ENCODE assay signal across 14 cellular contexts in genomic region chr19:4717191-4717965, GRCh38. TPM values are rescaled to one million over a fixed set of nuclear protein-coding genes. Genes with fewer than 3 reads are reported as not detected.
DNase-seq lines count a peak whose midpoint lies in the region; ATAC-seq, FAIRE-seq and TF ChIP-seq lines count a peak whose summit lies in the region.
"Had no signal": no experiment of that assay in that cellular context is flagged by ENCODE, and none has a peak within 500 bp of the region (broad histone marks: within the 10 kb centered on the region; RNA-seq: fewer than 3 reads in every experiment).

No MANE protein-coding gene starts in this region.

- H3K27me3 ChIP-seq in small intestine (ENCODE audit: control insufficient read depth in 2 of 2, insufficient read depth in 2 of 2, low read length in 2 of 2) = no peaks in the 10 kb centered on the region
- H3K27me3 ChIP-seq: right atrium auricular region had no signal

- DNase-seq in NCI-H2196 treated with DMSO at 0.1 percent for 48 hours (lab: John Stamatoyannopoulos, UW; ENCODE audit: unreplicated experiment) = peak; percentile 27
- no peak for DNase-seq in chondrocyte (ENCODE audit: low spot score)
- peak; percentile 6 for DNase-seq in midbrain (lab: John Stamatoyannopoulos, UW)
- no peak for DNase-seq in activated CD4-positive, alpha-beta T cell treated with anti-CD3 and anti-CD28 coated beads for 36 hours
- DNase-seq in activated CD8-positive, alpha-beta T cell treated with anti-CD3 and anti-CD28 coated beads, Interleukin-2, amount 10 ng/mL, durations not matched to agents 7 days and 5 days = no peak
- DNase-seq in small intestine = no peak
- DNase-seq in natural killer cell treated with Interleukin-12 subunit alpha and Interleukin-12 subunit beta and Interleukin-15 and Interleukin-18, amount 100 ng/mL, for 72 hours (ENCODE audit: low spot score) = no peak
- DNase-seq: activated T-cell treated with anti-CD3 and anti-CD28 coated beads, Interleukin-2, amount 50 U/mL, for 1 hour; caudate nucleus; foreskin melanocyte had no signal

- peaks cover 0 to 1% of the 10 kb centered on the region in 2 donors for H3K4me1 ChIP-seq in small intestine (ENCODE audit: control insufficient read depth in 2 of 2, insufficient read depth in 1 of 2, low read depth in 1 of 2, low read length in 1 of 2)

- H3K4me3 ChIP-seq in small intestine (ENCODE audit: low read depth in 1 of 2, low read length in 2 of 2) = no peak overlapping the region
- H3K4me3 ChIP-seq: right atrium auricular region had no signal

- H3K27ac ChIP-seq in C4-2B = peak overlapping the region; percentile 85
- no peak overlapping the region for H3K27ac ChIP-seq in small intestine (ENCODE audit: low read depth in 1 of 2, low read length in 1 of 2)
- H3K27ac ChIP-seq: right atrium auricular region had no signal

- no peak for FAIRE-seq in small intestine (lab: Jason Lieb, UNC)

- H3K27me3 Mint-ChIP-seq in chondrocyte (ENCODE audit: low read depth) = no peaks in the 10 kb centered on the region
- no peaks in the 10 kb centered on the region for H3K27me3 Mint-ChIP-seq in activated CD4-positive, alpha-beta T cell treated with anti-CD3 and anti-CD28 coated beads for 36 hours
- H3K27me3 Mint-ChIP-seq in activated CD8-positive, alpha-beta T cell treated with anti-CD3 and anti-CD28 coated beads, Interleukin-2, amount 10 ng/mL, durations not matched to agents 7 days and 5 days (ENCODE audit: low read depth) = no peaks in the 10 kb centered on the region
- H3K27me3 Mint-ChIP-seq in natural killer cell treated with Interleukin-12 subunit alpha and Interleukin-12 subunit beta and Interleukin-15 and Interleukin-18, amount 100 ng/mL, for 72 hours = no peaks in the 10 kb centered on the region
- H3K27me3 Mint-ChIP-seq: B cell, memory B cell had no signal

- POLR2A ChIA-PET in activated CD4-positive, alpha-beta T cell treated with anti-CD3 and anti-CD28 coated beads for 36 hours (lab: Charles Lee) = no interaction called here
- POLR2A ChIA-PET in activated CD8-positive, alpha-beta T cell treated with anti-CD3 and anti-CD28 coated beads, Interleukin-2, amount 10 ng/mL, durations not matched to agents 7 days and 5 days (lab: Charles Lee) = interaction anchor here (0.6 kb wide), 1 partner anchor 73 kb away, joined by 3 read pairs; no protein-coding TSS in a partner anchor

- H3K36me3 Mint-ChIP-seq in chondrocyte (ENCODE audit: low read depth) = peaks cover 14% of the 10 kb centered on the region
- H3K36me3 Mint-ChIP-seq in activated CD4-positive, alpha-beta T cell treated with anti-CD3 and anti-CD28 coated beads for 36 hours (ENCODE audit: low read depth) = peaks cover 41% of the 10 kb centered on the region
- peaks cover 56% of the 10 kb centered on the region for H3K36me3 Mint-ChIP-seq in activated CD8-positive, alpha-beta T cell treated with anti-CD3 and anti-CD28 coated beads, Interleukin-2, amount 10 ng/mL, durations not matched to agents 7 days and 5 days (ENCODE audit: low read depth)
- peaks cover 12% of the 10 kb centered on the region for H3K36me3 Mint-ChIP-seq in natural killer cell treated with Interleukin-12 subunit alpha and Interleukin-12 subunit beta and Interleukin-15 and Interleukin-18, amount 100 ng/mL, for 72 hours

- CTCF ChIA-PET in activated CD4-positive, alpha-beta T cell treated with anti-CD3 and anti-CD28 coated beads for 36 hours (lab: Charles Lee) = no interaction called here
- CTCF ChIA-PET in activated CD8-positive, alpha-beta T cell treated with anti-CD3 and anti-CD28 coated beads, Interleukin-2, amount 10 ng/mL, durations not matched to agents 7 days and 5 days (lab: Charles Lee) = interaction anchor here (1.7 kb wide), 1 partner anchor 81 kb away, joined by 5 read pairs; no protein-coding TSS in a partner anchor

- peaks cover 62% of the 10 kb centered on the region for H3K4me1 Mint-ChIP-seq in chondrocyte (ENCODE audit: low read depth)
- peaks cover 13% of the 10 kb centered on the region for H3K4me1 Mint-ChIP-seq in activated CD4-positive, alpha-beta T cell treated with anti-CD3 and anti-CD28 coated beads for 36 hours
- peaks cover 22% of the 10 kb centered on the region for H3K4me1 Mint-ChIP-seq in activated CD8-positive, alpha-beta T cell treated with anti-CD3 and anti-CD28 coated beads, Interleukin-2, amount 10 ng/mL, durations not matched to agents 7 days and 5 days (ENCODE audit: low read depth)
- H3K4me1 Mint-ChIP-seq in natural killer cell treated with Interleukin-12 subunit alpha and Interleukin-12 subunit beta and Interleukin-15 and Interleukin-18, amount 100 ng/mL, for 72 hours (ENCODE audit: low read depth in 2 of 2) = peaks cover 18 to 19% of the 10 kb centered on the region in 2 donors

- H3K27ac Mint-ChIP-seq in chondrocyte (ENCODE audit: unreplicated experiment) = peak overlapping the region; percentile 83
- no peak overlapping the region for H3K27ac Mint-ChIP-seq in activated CD4-positive, alpha-beta T cell treated with anti-CD3 and anti-CD28 coated beads for 36 hours
- H3K27ac Mint-ChIP-seq in activated CD8-positive, alpha-beta T cell treated with anti-CD3 and anti-CD28 coated beads, Interleukin-2, amount 10 ng/mL, durations not matched to agents 7 days and 5 days = no peak overlapping the region
- H3K27ac Mint-ChIP-seq in natural killer cell treated with Interleukin-12 subunit alpha and Interleukin-12 subunit beta and Interleukin-15 and Interleukin-18, amount 100 ng/mL, for 72 hours = no peak overlapping the region
- H3K27ac Mint-ChIP-seq: B cell, memory B cell had no signal

- H3K36me3 ChIP-seq in small intestine (ENCODE audit: control insufficient read depth in 2 of 2, insufficient read depth in 2 of 2, low read length in 2 of 2) = peaks cover 2 to 34% of the 10 kb centered on the region in 2 donors

- no peaks in the 10 kb centered on the region for H3K9me3 Mint-ChIP-seq in chondrocyte (ENCODE audit: low read depth)
- H3K9me3 Mint-ChIP-seq in activated CD4-positive, alpha-beta T cell treated with anti-CD3 and anti-CD28 coated beads for 36 hours (ENCODE audit: low read depth) = no peaks in the 10 kb centered on the region
- no peaks in the 10 kb centered on the region for H3K9me3 Mint-ChIP-seq in activated CD8-positive, alpha-beta T cell treated with anti-CD3 and anti-CD28 coated beads, Interleukin-2, amount 10 ng/mL, durations not matched to agents 7 days and 5 days (ENCODE audit: insufficient read depth)
- H3K9me3 Mint-ChIP-seq in natural killer cell treated with Interleukin-12 subunit alpha and Interleukin-12 subunit beta and Interleukin-15 and Interleukin-18, amount 100 ng/mL, for 72 hours = no peaks in the 10 kb centered on the region
- H3K9me3 Mint-ChIP-seq: memory B cell had no signal

- no peak for ATAC-seq in activated CD4-positive, alpha-beta T cell treated with anti-CD3 and anti-CD28 coated beads for 36 hours
- ATAC-seq in activated CD8-positive, alpha-beta T cell treated with anti-CD3 and anti-CD28 coated beads, Interleukin-2, amount 10 ng/mL, durations not matched to agents 7 days and 5 days = no peak
- no peak for ATAC-seq in natural killer cell treated with Interleukin-12 subunit alpha and Interleukin-12 subunit beta and Interleukin-15 and Interleukin-18, amount 100 ng/mL, for 72 hours

- H3K4me3 Mint-ChIP-seq in chondrocyte (ENCODE audit: unreplicated experiment) = peak overlapping the region; percentile 26
- H3K4me3 Mint-ChIP-seq in activated CD4-positive, alpha-beta T cell treated with anti-CD3 and anti-CD28 coated beads for 36 hours = no peak overlapping the region
- H3K4me3 Mint-ChIP-seq in activated CD8-positive, alpha-beta T cell treated with anti-CD3 and anti-CD28 coated beads, Interleukin-2, amount 10 ng/mL, durations not matched to agents 7 days and 5 days = no peak overlapping the region
- H3K4me3 Mint-ChIP-seq in natural killer cell treated with Interleukin-12 subunit alpha and Interleukin-12 subunit beta and Interleukin-15 and Interleukin-18, amount 100 ng/mL, for 72 hours = no peak overlapping the region
- H3K4me3 Mint-ChIP-seq: B cell, memory B cell had no signal

- H3K9me3 ChIP-seq in small intestine (ENCODE audit: control insufficient read depth, low read depth) = no peaks in the 10 kb centered on the region
- H3K9me3 ChIP-seq: right atrium auricular region had no signal

- TF ChIP-seq CTCF in C4-2B (conservative IDR thresholded peaks at IDR 0.05) = no peak
- no peak for TF ChIP-seq CTCF in chondrocyte (IDR thresholded peaks at IDR 0.05)

- WGBS in small intestine, 3 donors = 56 to 67% (median 66%) methylated on average over 23 of the region's 23 CpGs

- intact Hi-C loops in activated CD4-positive, alpha-beta T cell treated with anti-CD3 and anti-CD28 coated beads for 36 hours (cut with DNase I, micrococcal nuclease) = no loop called here

RNA-seq across cellular contexts. Expression of gene DPP9, which starts 6.3 kb away (rescaled TPM):
- 31.5 to 41.5 TPM (median 38.7 TPM) in 3 replicates for total RNA-seq in chondrocyte
- total RNA-seq in activated CD4-positive, alpha-beta T cell treated with anti-CD3 and anti-CD28 coated beads for 36 hours = 10 to 100 TPM; 49.2 to 51.3 TPM
- total RNA-seq in activated CD8-positive, alpha-beta T cell treated with anti-CD3 and anti-CD28 coated beads, Interleukin-2, amount 10 ng/mL, durations not matched to agents 7 days and 5 days = 100 to 1,000 TPM in 1 of 2 experiments, 10 to 100 TPM in 1; 99.2 to 103 TPM
- 10 to 100 TPM; 42.0 to 59.5 (median 44.6) TPM for polyA plus RNA-seq in small intestine
- total RNA-seq in natural killer cell treated with Interleukin-12 subunit alpha and Interleukin-12 subunit beta and Interleukin-15 and Interleukin-18, amount 100 ng/mL, for 72 hours = 100 to 1,000 TPM; 125 to 175 TPM

RNA-seq across cellular contexts. Expression of gene MYDGF, which starts 47.2 kb away (rescaled TPM):
- total RNA-seq in chondrocyte = 124 to 130 TPM (median 124 TPM) in 3 replicates
- 10 to 100 TPM; 34.7 to 53.8 TPM for total RNA-seq in activated CD4-positive, alpha-beta T cell treated with anti-CD3 and anti-CD28 coated beads for 36 hours
- 10 to 100 TPM; 49.6 to 54.9 TPM for total RNA-seq in activated CD8-positive, alpha-beta T cell treated with anti-CD3 and anti-CD28 coated beads, Interleukin-2, amount 10 ng/mL, durations not matched to agents 7 days and 5 days
- polyA plus RNA-seq in small intestine = 100 to 1,000 TPM in 1 of 3 donors, 10 to 100 TPM in 2; 45.8 to 220 (median 75.7) TPM
- 100 to 1,000 TPM; 107 to 195 TPM for total RNA-seq in natural killer cell treated with Interleukin-12 subunit alpha and Interleukin-12 subunit beta and Interleukin-15 and Interleukin-18, amount 100 ng/mL, for 72 hours

Comparison
In these comparisons a context has a peak if more than half of its experiments do, and no peak if none do; other contexts are left out.
1. DNase-seq: peak in NCI-H2196 treated with DMSO at 0.1 percent for 48 hours (single experiment) and midbrain (single experiment); none in chondrocyte (single experiment), activated CD4-positive, alpha-beta T cell treated with anti-CD3 and anti-CD28 coated beads for 36 hours (single experiment), activated CD8-positive, alpha-beta T cell treated with anti-CD3 and anti-CD28 coated beads, Interleukin-2, amount 10 ng/mL, durations not matched to agents 7 days and 5 days (single experiment), small intestine (single experiment) and natural killer cell treated with Interleukin-12 subunit alpha and Interleukin-12 subunit beta and Interleukin-15 and Interleukin-18, amount 100 ng/mL, for 72 hours (single experiment).